Comparison of ENCODE assay signal across 1 cellular context in the genomic region with DNA sequence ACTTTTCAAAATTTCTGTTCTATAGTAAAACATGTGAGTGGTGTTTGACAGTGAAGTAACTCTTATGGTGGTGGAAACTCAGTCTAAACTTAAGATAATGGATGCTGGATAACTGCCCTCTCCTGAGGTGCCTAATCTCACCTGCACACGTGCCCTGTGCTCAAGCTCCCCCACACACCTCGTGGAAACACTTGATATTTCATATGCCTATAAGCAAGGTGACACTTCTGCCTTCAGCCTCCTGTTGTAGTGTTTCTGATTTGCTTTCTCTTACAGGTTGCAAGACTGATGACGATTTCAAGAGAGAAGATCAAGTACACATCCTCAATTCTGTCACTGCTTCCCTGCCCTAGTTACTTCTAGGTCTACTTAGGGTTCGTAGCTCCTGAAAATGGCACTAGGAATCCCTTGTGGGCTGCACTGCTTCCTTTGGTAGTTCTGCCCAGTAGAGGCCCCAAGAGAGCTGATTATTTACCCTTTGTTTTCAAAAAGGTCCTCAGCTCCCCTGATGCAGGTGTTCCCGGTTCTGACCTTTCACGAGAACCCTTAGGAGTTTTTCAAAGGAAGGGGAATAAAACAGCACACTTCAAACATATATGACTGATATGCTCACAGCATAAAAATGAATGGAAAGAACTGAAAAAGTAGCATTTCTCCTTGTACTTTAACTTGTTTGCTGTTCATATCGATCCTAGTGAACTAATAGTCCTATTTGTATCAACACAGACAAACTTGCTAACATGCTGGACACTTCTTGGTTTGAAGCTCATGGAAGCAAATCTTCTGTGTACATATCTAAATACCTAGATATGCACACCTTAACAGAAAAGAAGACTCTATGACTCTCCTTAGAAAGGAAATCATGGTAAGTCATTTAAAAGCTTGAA.
TF ChIP-seq lines count a peak whose summit lies in the region.

No MANE protein-coding gene starts in this region.

TF ChIP-seq in K562, 482 proteins besides CTCF, POLR2A, EP300 and RAD21 (continued from another document and continues in another):
- TF ChIP-seq, protein P1, sequence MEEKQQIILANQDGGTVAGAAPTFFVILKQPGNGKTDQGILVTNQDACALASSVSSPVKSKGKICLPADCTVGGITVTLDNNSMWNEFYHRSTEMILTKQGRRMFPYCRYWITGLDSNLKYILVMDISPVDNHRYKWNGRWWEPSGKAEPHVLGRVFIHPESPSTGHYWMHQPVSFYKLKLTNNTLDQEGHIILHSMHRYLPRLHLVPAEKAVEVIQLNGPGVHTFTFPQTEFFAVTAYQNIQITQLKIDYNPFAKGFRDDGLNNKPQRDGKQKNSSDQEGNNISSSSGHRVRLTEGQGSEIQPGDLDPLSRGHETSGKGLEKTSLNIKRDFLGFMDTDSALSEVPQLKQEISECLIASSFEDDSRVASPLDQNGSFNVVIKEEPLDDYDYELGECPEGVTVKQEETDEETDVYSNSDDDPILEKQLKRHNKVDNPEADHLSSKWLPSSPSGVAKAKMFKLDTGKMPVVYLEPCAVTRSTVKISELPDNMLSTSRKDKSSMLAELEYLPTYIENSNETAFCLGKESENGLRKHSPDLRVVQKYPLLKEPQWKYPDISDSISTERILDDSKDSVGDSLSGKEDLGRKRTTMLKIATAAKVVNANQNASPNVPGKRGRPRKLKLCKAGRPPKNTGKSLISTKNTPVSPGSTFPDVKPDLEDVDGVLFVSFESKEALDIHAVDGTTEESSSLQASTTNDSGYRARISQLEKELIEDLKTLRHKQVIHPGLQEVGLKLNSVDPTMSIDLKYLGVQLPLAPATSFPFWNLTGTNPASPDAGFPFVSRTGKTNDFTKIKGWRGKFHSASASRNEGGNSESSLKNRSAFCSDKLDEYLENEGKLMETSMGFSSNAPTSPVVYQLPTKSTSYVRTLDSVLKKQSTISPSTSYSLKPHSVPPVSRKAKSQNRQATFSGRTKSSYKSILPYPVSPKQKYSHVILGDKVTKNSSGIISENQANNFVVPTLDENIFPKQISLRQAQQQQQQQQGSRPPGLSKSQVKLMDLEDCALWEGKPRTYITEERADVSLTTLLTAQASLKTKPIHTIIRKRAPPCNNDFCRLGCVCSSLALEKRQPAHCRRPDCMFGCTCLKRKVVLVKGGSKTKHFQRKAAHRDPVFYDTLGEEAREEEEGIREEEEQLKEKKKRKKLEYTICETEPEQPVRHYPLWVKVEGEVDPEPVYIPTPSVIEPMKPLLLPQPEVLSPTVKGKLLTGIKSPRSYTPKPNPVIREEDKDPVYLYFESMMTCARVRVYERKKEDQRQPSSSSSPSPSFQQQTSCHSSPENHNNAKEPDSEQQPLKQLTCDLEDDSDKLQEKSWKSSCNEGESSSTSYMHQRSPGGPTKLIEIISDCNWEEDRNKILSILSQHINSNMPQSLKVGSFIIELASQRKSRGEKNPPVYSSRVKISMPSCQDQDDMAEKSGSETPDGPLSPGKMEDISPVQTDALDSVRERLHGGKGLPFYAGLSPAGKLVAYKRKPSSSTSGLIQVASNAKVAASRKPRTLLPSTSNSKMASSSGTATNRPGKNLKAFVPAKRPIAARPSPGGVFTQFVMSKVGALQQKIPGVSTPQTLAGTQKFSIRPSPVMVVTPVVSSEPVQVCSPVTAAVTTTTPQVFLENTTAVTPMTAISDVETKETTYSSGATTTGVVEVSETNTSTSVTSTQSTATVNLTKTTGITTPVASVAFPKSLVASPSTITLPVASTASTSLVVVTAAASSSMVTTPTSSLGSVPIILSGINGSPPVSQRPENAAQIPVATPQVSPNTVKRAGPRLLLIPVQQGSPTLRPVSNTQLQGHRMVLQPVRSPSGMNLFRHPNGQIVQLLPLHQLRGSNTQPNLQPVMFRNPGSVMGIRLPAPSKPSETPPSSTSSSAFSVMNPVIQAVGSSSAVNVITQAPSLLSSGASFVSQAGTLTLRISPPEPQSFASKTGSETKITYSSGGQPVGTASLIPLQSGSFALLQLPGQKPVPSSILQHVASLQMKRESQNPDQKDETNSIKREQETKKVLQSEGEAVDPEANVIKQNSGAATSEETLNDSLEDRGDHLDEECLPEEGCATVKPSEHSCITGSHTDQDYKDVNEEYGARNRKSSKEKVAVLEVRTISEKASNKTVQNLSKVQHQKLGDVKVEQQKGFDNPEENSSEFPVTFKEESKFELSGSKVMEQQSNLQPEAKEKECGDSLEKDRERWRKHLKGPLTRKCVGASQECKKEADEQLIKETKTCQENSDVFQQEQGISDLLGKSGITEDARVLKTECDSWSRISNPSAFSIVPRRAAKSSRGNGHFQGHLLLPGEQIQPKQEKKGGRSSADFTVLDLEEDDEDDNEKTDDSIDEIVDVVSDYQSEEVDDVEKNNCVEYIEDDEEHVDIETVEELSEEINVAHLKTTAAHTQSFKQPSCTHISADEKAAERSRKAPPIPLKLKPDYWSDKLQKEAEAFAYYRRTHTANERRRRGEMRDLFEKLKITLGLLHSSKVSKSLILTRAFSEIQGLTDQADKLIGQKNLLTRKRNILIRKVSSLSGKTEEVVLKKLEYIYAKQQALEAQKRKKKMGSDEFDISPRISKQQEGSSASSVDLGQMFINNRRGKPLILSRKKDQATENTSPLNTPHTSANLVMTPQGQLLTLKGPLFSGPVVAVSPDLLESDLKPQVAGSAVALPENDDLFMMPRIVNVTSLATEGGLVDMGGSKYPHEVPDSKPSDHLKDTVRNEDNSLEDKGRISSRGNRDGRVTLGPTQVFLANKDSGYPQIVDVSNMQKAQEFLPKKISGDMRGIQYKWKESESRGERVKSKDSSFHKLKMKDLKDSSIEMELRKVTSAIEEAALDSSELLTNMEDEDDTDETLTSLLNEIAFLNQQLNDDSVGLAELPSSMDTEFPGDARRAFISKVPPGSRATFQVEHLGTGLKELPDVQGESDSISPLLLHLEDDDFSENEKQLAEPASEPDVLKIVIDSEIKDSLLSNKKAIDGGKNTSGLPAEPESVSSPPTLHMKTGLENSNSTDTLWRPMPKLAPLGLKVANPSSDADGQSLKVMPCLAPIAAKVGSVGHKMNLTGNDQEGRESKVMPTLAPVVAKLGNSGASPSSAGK (IDR thresholded peaks at IDR 0.05): peak; percentile 88
- TF ChIP-seq ARID1B (IDR thresholded peaks at IDR 0.05) (peak; percentile 32; the same call in 1 of the 2 replicates), KLF1 (tag; IDR thresholded peaks at IDR 0.05) (no peak), ZNF589 (CRISPR knock-in tag; IDR thresholded peaks at IDR 0.05; ENCODE audit: low read depth) (0 out of 2 replicates have a peak, but pooled peaks have one; percentile 35), ZNF668 (CRISPR knock-in tag; IDR thresholded peaks at IDR 0.05) (no peak), FOS (IDR thresholded peaks at IDR 0.05; ENCODE audit: extremely low read depth, insufficient read length) (no peak), DIDO1 (tag; IDR thresholded peaks at IDR 0.05; ENCODE audit: low read depth) (no peak), SETDB1 (IDR thresholded peaks at IDR 0.05; ENCODE audit: low read length) (no peak), ZNF41 (CRISPR knock-in tag; conservative IDR thresholded peaks at IDR 0.05) (no peak), CTBP1 (IDR thresholded peaks at IDR 0.05; ENCODE audit: borderline replicate concordance) (peak; percentile 55; the same call in 1 of the 2 replicates), ZNF408 (CRISPR knock-in tag; IDR thresholded peaks at IDR 0.05; ENCODE audit: low read depth) (no peak), ZNF79 (CRISPR knock-in tag; IDR thresholded peaks at IDR 0.05; ENCODE audit: low read depth) (no peak), PRPF4 (IDR thresholded peaks at IDR 0.05; ENCODE audit: insufficient read depth, low read depth, low read length, poor library complexity, severe bottlenecking) (no peak), ZNF263 (CRISPR knock-in tag; IDR thresholded peaks at IDR 0.05; ENCODE audit: borderline replicate concordance) (no peak), SNIP1 (IDR thresholded peaks at IDR 0.05; ENCODE audit: low read depth) (no peak), RNF2 (IDR thresholded peaks at IDR 0.05) (0 out of 2 replicates have a peak, but pooled peaks have one; percentile 37), TAL1 (IDR thresholded peaks at IDR 0.05) (peak; percentile 39), ESRRB (CRISPR knock-in tag; IDR thresholded peaks at IDR 0.05; ENCODE audit: borderline replicate concordance) (no peak), CSDE1 (IDR thresholded peaks at IDR 0.05) (no peak), TBL1XR1 (IDR thresholded peaks at IDR 0.05; ENCODE audit: low read length in 2 of 2) (no peak), POLR2H (tag; IDR thresholded peaks at IDR 0.05; ENCODE audit: low read depth) (no peak), ESRRA (IDR thresholded peaks at IDR 0.05; ENCODE audit: borderline replicate concordance, low read depth) (no peak), CBX5 (IDR thresholded peaks at IDR 0.05; ENCODE audit: borderline replicate concordance, low read depth) (no peak), CHD1 (IDR thresholded peaks at IDR 0.05; ENCODE audit: low read length) (no peak), MCM3 (IDR thresholded peaks at IDR 0.05) (no peak), ZNF584 (CRISPR knock-in tag; IDR thresholded peaks at IDR 0.05; ENCODE audit: low read depth) (no peak)
- TF ChIP-seq, protein P2, sequence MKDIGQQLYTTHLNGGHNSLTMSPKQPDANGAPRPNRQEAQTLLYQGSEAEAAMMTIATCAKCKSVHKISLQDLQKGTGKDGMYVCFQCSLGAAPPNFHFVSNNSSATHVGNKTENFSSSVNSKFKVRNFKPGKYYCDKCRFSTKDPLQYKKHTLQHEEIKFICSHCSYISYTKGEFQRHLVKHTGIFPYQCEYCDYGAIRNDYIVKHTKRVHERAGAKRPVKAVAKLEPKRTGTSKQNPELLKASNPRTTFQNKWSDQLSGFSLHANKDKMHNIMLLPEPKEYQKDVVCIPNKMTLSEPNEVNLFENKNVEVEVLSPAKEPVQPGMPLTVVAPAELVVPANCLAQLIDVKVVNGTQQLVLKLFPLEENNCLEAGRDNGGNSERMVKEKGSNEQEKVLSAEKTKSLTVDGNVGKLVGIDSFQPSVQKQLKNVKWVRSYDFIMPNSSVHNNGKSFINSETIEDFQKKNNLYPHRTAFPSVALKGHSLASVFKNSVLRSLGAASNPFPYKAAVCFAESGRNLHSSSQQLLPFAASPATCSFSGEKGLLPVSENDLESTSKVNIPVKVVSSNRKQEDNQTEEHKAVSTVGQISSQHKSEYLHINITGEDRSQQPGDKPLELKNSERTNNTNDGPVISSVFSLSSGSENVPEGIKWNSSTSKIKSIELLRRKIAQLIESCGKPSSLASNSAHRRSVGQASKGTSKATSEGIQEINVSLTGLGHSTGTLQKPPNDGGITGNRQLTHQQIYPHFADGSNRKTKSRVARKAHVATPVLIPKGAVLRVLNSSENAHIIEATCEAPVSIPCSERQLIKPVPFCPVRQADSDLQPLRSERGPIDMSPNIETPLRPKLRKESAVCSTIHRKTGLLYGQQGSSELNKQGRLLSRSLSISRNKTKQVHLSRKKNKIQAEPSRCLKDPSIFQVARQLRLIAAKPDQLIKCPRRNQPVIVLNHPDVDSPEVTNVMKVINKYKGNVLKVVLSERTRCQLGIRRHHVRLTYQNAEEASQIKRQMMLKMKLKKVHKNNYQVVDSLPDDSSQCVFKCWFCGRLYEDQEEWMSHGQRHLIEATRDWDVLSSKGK (CRISPR knock-in tag; IDR thresholded peaks at IDR 0.05): no peak
- TF ChIP-seq, protein P3, sequence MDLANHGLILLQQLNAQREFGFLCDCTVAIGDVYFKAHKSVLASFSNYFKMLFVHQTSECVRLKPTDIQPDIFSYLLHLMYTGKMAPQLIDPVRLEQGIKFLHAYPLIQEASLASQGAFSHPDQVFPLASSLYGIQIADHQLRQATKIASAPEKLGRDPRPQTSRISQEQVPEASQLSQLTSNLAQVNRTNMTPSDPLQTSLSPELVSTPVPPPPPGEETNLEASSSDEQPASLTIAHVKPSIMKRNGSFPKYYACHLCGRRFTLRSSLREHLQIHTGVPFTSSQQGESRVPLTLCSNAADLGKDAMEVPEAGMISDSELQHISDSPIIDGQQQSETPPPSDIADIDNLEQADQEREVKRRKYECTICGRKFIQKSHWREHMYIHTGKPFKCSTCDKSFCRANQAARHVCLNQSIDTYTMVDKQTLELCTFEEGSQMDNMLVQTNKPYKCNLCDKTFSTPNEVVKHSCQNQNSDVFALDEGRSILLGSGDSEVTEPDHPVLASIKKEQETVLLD (IDR thresholded peaks at IDR 0.05): no peak
- TF ChIP-seq, protein P4, sequence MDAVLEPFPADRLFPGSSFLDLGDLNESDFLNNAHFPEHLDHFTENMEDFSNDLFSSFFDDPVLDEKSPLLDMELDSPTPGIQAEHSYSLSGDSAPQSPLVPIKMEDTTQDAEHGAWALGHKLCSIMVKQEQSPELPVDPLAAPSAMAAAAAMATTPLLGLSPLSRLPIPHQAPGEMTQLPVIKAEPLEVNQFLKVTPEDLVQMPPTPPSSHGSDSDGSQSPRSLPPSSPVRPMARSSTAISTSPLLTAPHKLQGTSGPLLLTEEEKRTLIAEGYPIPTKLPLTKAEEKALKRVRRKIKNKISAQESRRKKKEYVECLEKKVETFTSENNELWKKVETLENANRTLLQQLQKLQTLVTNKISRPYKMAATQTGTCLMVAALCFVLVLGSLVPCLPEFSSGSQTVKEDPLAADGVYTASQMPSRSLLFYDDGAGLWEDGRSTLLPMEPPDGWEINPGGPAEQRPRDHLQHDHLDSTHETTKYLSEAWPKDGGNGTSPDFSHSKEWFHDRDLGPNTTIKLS (IDR thresholded peaks at IDR 0.05; ENCODE audit: borderline replicate concordance, low read depth): no peak
- TF ChIP-seq, protein P5, sequence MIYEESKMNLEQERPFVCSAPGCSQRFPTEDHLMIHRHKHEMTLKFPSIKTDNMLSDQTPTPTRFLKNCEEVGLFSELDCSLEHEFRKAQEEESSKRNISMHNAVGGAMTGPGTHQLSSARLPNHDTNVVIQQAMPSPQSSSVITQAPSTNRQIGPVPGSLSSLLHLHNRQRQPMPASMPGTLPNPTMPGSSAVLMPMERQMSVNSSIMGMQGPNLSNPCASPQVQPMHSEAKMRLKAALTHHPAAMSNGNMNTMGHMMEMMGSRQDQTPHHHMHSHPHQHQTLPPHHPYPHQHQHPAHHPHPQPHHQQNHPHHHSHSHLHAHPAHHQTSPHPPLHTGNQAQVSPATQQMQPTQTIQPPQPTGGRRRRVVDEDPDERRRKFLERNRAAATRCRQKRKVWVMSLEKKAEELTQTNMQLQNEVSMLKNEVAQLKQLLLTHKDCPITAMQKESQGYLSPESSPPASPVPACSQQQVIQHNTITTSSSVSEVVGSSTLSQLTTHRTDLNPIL (CRISPR knock-in tag; IDR thresholded peaks at IDR 0.05): no peak
- TF ChIP-seq, protein P6, sequence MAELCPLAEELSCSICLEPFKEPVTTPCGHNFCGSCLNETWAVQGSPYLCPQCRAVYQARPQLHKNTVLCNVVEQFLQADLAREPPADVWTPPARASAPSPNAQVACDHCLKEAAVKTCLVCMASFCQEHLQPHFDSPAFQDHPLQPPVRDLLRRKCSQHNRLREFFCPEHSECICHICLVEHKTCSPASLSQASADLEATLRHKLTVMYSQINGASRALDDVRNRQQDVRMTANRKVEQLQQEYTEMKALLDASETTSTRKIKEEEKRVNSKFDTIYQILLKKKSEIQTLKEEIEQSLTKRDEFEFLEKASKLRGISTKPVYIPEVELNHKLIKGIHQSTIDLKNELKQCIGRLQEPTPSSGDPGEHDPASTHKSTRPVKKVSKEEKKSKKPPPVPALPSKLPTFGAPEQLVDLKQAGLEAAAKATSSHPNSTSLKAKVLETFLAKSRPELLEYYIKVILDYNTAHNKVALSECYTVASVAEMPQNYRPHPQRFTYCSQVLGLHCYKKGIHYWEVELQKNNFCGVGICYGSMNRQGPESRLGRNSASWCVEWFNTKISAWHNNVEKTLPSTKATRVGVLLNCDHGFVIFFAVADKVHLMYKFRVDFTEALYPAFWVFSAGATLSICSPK (IDR thresholded peaks at IDR 0.05; ENCODE audit: borderline replicate concordance): no peak
- TF ChIP-seq, protein P7, sequence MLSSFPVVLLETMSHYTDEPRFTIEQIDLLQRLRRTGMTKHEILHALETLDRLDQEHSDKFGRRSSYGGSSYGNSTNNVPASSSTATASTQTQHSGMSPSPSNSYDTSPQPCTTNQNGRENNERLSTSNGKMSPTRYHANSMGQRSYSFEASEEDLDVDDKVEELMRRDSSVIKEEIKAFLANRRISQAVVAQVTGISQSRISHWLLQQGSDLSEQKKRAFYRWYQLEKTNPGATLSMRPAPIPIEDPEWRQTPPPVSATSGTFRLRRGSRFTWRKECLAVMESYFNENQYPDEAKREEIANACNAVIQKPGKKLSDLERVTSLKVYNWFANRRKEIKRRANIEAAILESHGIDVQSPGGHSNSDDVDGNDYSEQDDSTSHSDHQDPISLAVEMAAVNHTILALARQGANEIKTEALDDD (IDR thresholded peaks at IDR 0.05): 0 out of 2 replicates have a peak, but pooled peaks have one; percentile 22
